27 cellular contexts compared by ENCODE assay signal in the genomic region with DNA sequence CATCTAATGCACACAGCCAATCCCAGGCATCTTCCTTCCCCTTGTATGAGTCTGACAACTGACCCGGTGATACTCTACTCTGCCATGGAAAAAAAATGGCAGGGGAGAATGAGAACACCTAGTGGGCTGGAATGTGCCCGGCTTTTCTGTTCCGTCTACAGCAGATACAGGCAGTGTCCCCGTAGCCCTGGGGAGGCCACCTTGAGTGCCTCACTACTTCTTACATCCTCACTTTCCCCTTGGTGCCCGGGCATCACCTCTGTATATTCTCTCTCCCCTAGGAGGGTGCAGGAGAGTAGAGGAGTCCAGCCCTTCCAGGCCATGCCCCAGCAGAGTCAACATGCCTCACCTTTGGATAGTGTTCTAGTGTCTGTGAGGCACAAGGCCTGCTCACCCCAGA.
"Had no signal": no experiment of that assay in that cellular context is flagged by ENCODE, and none has a peak within 500 bp of the region (broad histone marks: within the 10 kb centered on the region; RNA-seq: fewer than 3 reads in every experiment).

No MANE protein-coding gene starts in this region.

- ATAC-seq: activated CD8-positive, alpha-beta T cell treated with anti-CD3 and anti-CD28 coated beads, Interleukin-2, amount 10 ng/mL, durations not matched to agents 7 days and 5 days; activated naive CD8-positive, alpha-beta T cell treated with anti-CD3 and anti-CD28 coated beads, Interleukin-2, amount 50 U/mL, for 24 hours; activated T-helper 17 cell treated with anti-CD3 and anti-CD28 coated beads, Interleukin-2, amount 50 U/mL, for 72 hours; effector memory CD8-positive, alpha-beta T cell; gastrocnemius medialis; sciatic nerve; stimulated activated effector memory CD8-positive, alpha-beta T cell treated with anti-CD3 and anti-CD28 coated beads, Interleukin-12 subunit alpha, Interleukin-12 subunit beta, amount 100 ng/mL, for 72 hours; WTC11 had no signal

- H3K4me1 ChIP-seq: gastrocnemius medialis, stomach, upper lobe of left lung, vagina had no signal

- H3K9me3 Mint-ChIP-seq: activated naive CD4-positive, alpha-beta T cell treated with anti-CD3 and anti-CD28 coated beads, Interleukin-2, amount 50 U/mL, for 24 hours; activated naive CD8-positive, alpha-beta T cell treated with anti-CD3 and anti-CD28 coated beads, Interleukin-2, amount 50 U/mL, for 24 hours; activated T-cell treated with anti-CD3 and anti-CD28 coated beads, Interleukin-2, amount 50 U/mL, for 24 hours; activated T-helper 17 cell treated with anti-CD3 and anti-CD28 coated beads, Interleukin-2, amount 50 U/mL, for 72 hours; effector memory CD8-positive, alpha-beta T cell; naive thymus-derived CD8-positive, alpha-beta T cell; neural crest cell; stimulated activated effector memory CD8-positive, alpha-beta T cell treated with anti-CD3 and anti-CD28 coated beads, Interleukin-12 subunit alpha, Interleukin-12 subunit beta, amount 100 ng/mL, for 72 hours had no signal

- H3K4me1 Mint-ChIP-seq: activated T-helper 17 cell treated with anti-CD3 and anti-CD28 coated beads, Interleukin-2, amount 50 U/mL, for 72 hours; WTC11 had no signal

- H3K4me3 ChIP-seq: gastrocnemius medialis, hepatocyte, skin epidermis, stomach, thyroid gland, upper lobe of left lung, vagina had no signal

- H3K27ac Mint-ChIP-seq: activated CD8-positive, alpha-beta T cell treated with anti-CD3 and anti-CD28 coated beads, Interleukin-2, amount 10 ng/mL, durations not matched to agents 7 days and 5 days; activated naive CD4-positive, alpha-beta T cell treated with anti-CD3 and anti-CD28 coated beads, Interleukin-2, amount 50 U/mL, for 24 hours; activated naive CD8-positive, alpha-beta T cell treated with anti-CD3 and anti-CD28 coated beads, Interleukin-2, amount 50 U/mL, for 24 hours; activated T-cell treated with anti-CD3 and anti-CD28 coated beads, Interleukin-2, amount 50 U/mL, for 24 hours; activated T-helper 17 cell treated with anti-CD3 and anti-CD28 coated beads, Interleukin-2, amount 50 U/mL, for 72 hours; effector memory CD8-positive, alpha-beta T cell; stimulated activated effector memory CD8-positive, alpha-beta T cell treated with anti-CD3 and anti-CD28 coated beads, Interleukin-12 subunit alpha, Interleukin-12 subunit beta, amount 100 ng/mL, for 72 hours; WTC11 had no signal

- H3K27me3 Mint-ChIP-seq: activated naive CD4-positive, alpha-beta T cell treated with anti-CD3 and anti-CD28 coated beads, Interleukin-2, amount 50 U/mL, for 24 hours; activated naive CD8-positive, alpha-beta T cell treated with anti-CD3 and anti-CD28 coated beads, Interleukin-2, amount 50 U/mL, for 24 hours had no signal

- H3K36me3 Mint-ChIP-seq: activated naive CD4-positive, alpha-beta T cell treated with anti-CD3 and anti-CD28 coated beads, Interleukin-2, amount 50 U/mL, for 24 hours; naive thymus-derived CD8-positive, alpha-beta T cell; stimulated activated effector memory CD8-positive, alpha-beta T cell treated with anti-CD3 and anti-CD28 coated beads, Interleukin-12 subunit alpha, Interleukin-12 subunit beta, amount 100 ng/mL, for 72 hours; WTC11 had no signal

- H3K4me2 ChIP-seq: hepatocyte had no signal

- DNase-seq: activated CD4-positive, alpha-beta T cell treated with anti-CD3 and anti-CD28 coated beads, Interleukin-2, amount 50 U/mL, for 1 hour; activated CD8-positive, alpha-beta T cell treated with anti-CD3 and anti-CD28 coated beads, Interleukin-2, amount 10 ng/mL, durations not matched to agents 7 days and 5 days; activated gamma-delta T cell treated with Interleukin-2 at 50 U/mL for 16 hours; activated naive CD8-positive, alpha-beta T cell treated with anti-CD3 and anti-CD28 coated beads, Interleukin-2, amount 50 U/mL, for 24 hours; activated T-cell treated with anti-CD3 and anti-CD28 coated beads, Interleukin-2, amount 50 U/mL, for 24 hours; amygdala; cortex of kidney; effector memory CD8-positive, alpha-beta T cell; erythroblast; gastrocnemius medialis; midbrain; stimulated activated CD4-positive, alpha-beta T cell treated with anti-CD3 and anti-CD28 coated beads, Interleukin-12 subunit alpha, Interleukin-12 subunit beta, amount 100 ng/mL, for 4 hours; stimulated activated CD4-positive, alpha-beta T cell treated with anti-CD3 and anti-CD28 coated beads, Interleukin-4, amount 100 ng/mL, for 24 hours; stomach; T-helper 2 cell; thyroid gland; upper lobe of left lung had no signal

- H2AFZ ChIP-seq: hepatocyte had no signal

- H3K27me3 ChIP-seq: gastrocnemius medialis, hepatocyte, stomach, thyroid gland, upper lobe of left lung, vagina had no signal

- H3K27ac ChIP-seq: gastrocnemius medialis, hepatocyte, skin epidermis, stomach, thyroid gland, upper lobe of left lung, vagina had no signal

- H3K79me2 ChIP-seq: hepatocyte had no signal

- H3K9me3 ChIP-seq: gastrocnemius medialis, stomach, thyroid gland, upper lobe of left lung, vagina had no signal

- H3K4me3 Mint-ChIP-seq: activated CD8-positive, alpha-beta T cell treated with anti-CD3 and anti-CD28 coated beads, Interleukin-2, amount 10 ng/mL, durations not matched to agents 7 days and 5 days; activated naive CD4-positive, alpha-beta T cell treated with anti-CD3 and anti-CD28 coated beads, Interleukin-2, amount 50 U/mL, for 24 hours; activated naive CD8-positive, alpha-beta T cell treated with anti-CD3 and anti-CD28 coated beads, Interleukin-2, amount 50 U/mL, for 24 hours; activated T-cell treated with anti-CD3 and anti-CD28 coated beads, Interleukin-2, amount 50 U/mL, for 24 hours; activated T-helper 17 cell treated with anti-CD3 and anti-CD28 coated beads, Interleukin-2, amount 50 U/mL, for 72 hours; effector memory CD8-positive, alpha-beta T cell; naive thymus-derived CD8-positive, alpha-beta T cell; neural crest cell; stimulated activated effector memory CD8-positive, alpha-beta T cell treated with anti-CD3 and anti-CD28 coated beads, Interleukin-12 subunit alpha, Interleukin-12 subunit beta, amount 100 ng/mL, for 72 hours; WTC11 had no signal
